Comparison of ENCODE assay signal across 8 cellular contexts in the genomic region with DNA sequence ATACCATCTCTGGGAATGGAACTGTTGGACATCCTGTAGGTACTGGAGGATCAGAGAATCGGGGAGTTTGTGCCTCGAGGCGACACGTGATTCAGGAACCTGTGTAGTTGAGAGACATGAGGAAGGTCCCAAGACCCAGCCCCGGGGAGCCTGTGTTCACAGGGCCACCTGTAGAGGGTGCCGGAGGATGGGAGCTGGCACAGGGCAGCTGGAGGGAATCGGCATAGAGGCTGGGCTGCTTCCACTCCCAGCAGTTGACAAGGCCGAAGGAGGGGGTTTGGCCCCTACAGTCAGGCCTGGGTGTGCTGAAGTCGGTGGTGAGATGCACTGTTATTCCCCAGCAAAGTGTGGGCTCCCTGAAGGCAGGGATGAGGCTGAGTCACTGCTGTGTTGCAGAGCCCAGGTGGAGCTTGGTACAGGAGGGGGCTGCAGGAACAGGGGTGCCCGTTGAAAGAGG. TPM values are rescaled to one million over a fixed set of nuclear protein-coding genes. Genes with fewer than 3 reads are reported as not detected.
DNase-seq lines count a peak whose midpoint lies in the region; ATAC-seq and TF ChIP-seq lines count a peak whose summit lies in the region.

No MANE protein-coding gene starts in this region.

- ATAC-seq in left lobe of liver, result peak; percentile 17

- H3K27ac ChIP-seq in VCaP, result no peak overlapping the region

- peak; percentile 59 for DNase-seq in COLO668 (lab: John Stamatoyannopoulos, UW; ENCODE audit: unreplicated experiment)
- DNase-seq in HT-29 (ENCODE audit: low spot score), result peak; percentile 41
- DNase-seq in left lobe of liver (ENCODE audit: low spot score), result no peak
- no peak for DNase-seq in NK-92 treated with Interleukin-12 subunit alpha and Interleukin-12 subunit beta, amount 100 ng/mL, for 24 hours (lab: John Stamatoyannopoulos, UW)
- DNase-seq in NCI-H2107 treated with DMSO at 0.1 percent for 48 hours (lab: John Stamatoyannopoulos, UW; ENCODE audit: unreplicated experiment), result no peak
- no peak for DNase-seq in NCI-H526 treated with DMSO at 0.1 percent for 48 hours (lab: John Stamatoyannopoulos, UW)
- DNase-seq in retina, result no peak

- peak; percentile 42; the same call in 1 of the 2 replicates for TF ChIP-seq CTCF in VCaP (conservative IDR thresholded peaks at IDR 0.05)

RNA-seq across cellular contexts. Expression of gene ISYNA1, which starts 2.5 kb away (rescaled TPM):
- total RNA-seq in HT-29 (2014; rRNA removed; shearing (Covaris generic)), result 5.3 and 14.9 TPM in 2 replicates
- total RNA-seq in left lobe of liver, result 10.2 TPM

RNA-seq across cellular contexts. Expression of gene SSBP4, which starts 21.3 kb away (rescaled TPM):
- total RNA-seq in HT-29 (2014; rRNA removed; shearing (Covaris generic)), result 78.0 and 87.1 TPM in 2 replicates
- total RNA-seq in left lobe of liver, result 18.4 TPM

RNA-seq across cellular contexts. Expression of gene LRRC25, which starts 43.0 kb away (rescaled TPM):
- total RNA-seq in HT-29 (2014; rRNA removed; shearing (Covaris generic)), result not detected in 2 replicates
- 2.2 TPM for total RNA-seq in left lobe of liver

RNA-seq across cellular contexts. Expression of gene GDF15, which starts 54.5 kb away (rescaled TPM):
- 529 and 584 TPM in 2 replicates for total RNA-seq in HT-29 (2014; rRNA removed; shearing (Covaris generic))
- total RNA-seq in left lobe of liver, result 3.2 TPM

Comparison
In these comparisons a context has a peak if more than half of its experiments do, and no peak if none do; other contexts are left out.
1. DNase-seq: peak in COLO668 (single experiment) and HT-29 (single experiment); none in left lobe of liver (single experiment), NK-92 treated with Interleukin-12 subunit alpha and Interleukin-12 subunit beta, amount 100 ng/mL, for 24 hours (single experiment), NCI-H2107 treated with DMSO at 0.1 percent for 48 hours (single experiment), NCI-H526 treated with DMSO at 0.1 percent for 48 hours (single experiment) and retina (single experiment).